ENCODE assay signal across 19 cellular contexts in the genomic region with DNA sequence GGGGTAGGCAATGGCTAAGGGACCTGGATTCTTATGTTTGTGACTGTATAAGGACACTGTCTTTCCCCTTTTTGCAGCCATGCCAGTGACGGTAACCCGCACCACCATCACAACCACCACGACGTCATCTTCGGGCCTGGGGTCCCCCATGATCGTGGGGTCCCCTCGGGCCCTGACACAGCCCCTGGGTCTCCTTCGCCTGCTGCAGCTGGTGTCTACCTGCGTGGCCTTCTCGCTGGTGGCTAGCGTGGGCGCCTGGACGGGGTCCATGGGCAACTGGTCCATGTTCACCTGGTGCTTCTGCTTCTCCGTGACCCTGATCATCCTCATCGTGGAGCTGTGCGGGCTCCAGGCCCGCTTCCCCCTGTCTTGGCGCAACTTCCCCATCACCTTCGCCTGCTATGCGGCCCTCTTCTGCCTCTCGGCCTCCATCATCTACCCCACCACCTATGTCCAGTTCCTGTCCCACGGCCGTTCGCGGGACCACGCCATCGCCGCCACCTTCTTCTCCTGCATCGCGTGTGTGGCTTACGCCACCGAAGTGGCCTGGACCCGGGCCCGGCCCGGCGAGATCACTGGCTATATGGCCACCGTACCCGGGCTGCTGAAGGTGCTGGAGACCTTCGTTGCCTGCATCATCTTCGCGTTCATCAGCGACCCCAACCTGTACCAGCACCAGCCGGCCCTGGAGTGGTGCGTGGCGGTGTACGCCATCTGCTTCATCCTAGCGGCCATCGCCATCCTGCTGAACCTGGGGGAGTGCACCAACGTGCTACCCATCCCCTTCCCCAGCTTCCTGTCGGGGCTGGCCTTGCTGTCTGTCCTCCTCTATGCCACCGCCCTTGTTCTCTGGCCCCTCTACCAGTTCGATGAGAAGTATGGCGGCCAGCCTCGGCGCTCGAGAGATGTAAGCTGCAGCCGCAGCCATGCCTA. TPM values are rescaled to one million over a fixed set of nuclear protein-coding genes. Genes with fewer than 3 reads are reported as not detected.
DNase-seq lines count a peak whose midpoint lies in the region; ATAC-seq and TF ChIP-seq lines count a peak whose summit lies in the region.
"Had no signal": no experiment of that assay in that cellular context is flagged by ENCODE, and none has a peak within 500 bp of the region (broad histone marks: within the 10 kb centered on the region; RNA-seq: fewer than 3 reads in every experiment).

No MANE protein-coding gene starts in this region.

- DNase-seq in activated CD4-positive, alpha-beta T cell treated with anti-CD3 and anti-CD28 coated beads, Interleukin-2, amount 50 U/mL, for 1 hour, result peak; percentile 21
- no peak for DNase-seq in activated CD4-positive, alpha-beta T cell treated with anti-CD3 and anti-CD28 coated beads for 1 hour
- no peak for DNase-seq in IMR-90
- peak; percentile 86 for DNase-seq in chondrocyte (ENCODE audit: low spot score)
- DNase-seq in posterior vena cava (ENCODE audit: low spot score), result peak; percentile 82
- DNase-seq in HK-2 (ENCODE audit: unreplicated experiment), result no peak
- DNase-seq in SIG-M5 treated with dmso at 0.1 percent for 504 hours (lab: John Stamatoyannopoulos, UW; ENCODE audit: unreplicated experiment), result no peak
- no peak for DNase-seq in NOMO-1 treated with DMSO at 0.1 percent for 48 hours (lab: John Stamatoyannopoulos, UW; ENCODE audit: unreplicated experiment)
- DNase-seq: activated B cell treated with CpG ODN at 0.5 μM for 24 hours, Kasumi-1, NCI-H2029, NCI-H774, SHP77, tibial artery had no signal

- H3K36me3 ChIP-seq in IMR-90 (ENCODE audit: control insufficient read depth, insufficient read depth, low read length), result peaks cover 44% of the 10 kb centered on the region
- H3K36me3 ChIP-seq: ovary had no signal

- CTCF ChIA-PET in IMR-90 (lab: Yijun Ruan, JAX), result interaction anchor here (0.6 to 0.7 kb wide), 2 partner anchors 22 to 158 kb away, joined by 3 to 4 read pairs; no protein-coding TSS in a partner anchor

- peaks cover 64% of the 10 kb centered on the region for H4K20me1 ChIP-seq in IMR-90 (ENCODE audit: insufficient read depth, low read length)

- ATAC-seq in IMR-90 (ENCODE audit: low read depth), result no peak

- TF ChIP-seq CTCF in IMR-90 (conservative IDR thresholded peaks at IDR 0.05; ENCODE audit: low read depth, low read length) (no peak), chondrocyte (IDR thresholded peaks at IDR 0.05) (no peak)

- H3K27ac Mint-ChIP-seq in chondrocyte (ENCODE audit: unreplicated experiment), result peak overlapping the region; percentile 49

- no peak for TF ChIP-seq POLR2A in IMR-90 (IDR thresholded peaks at IDR 0.05; ENCODE audit: low read depth, low read length)

- H3K4me2 ChIP-seq in IMR-90 (ENCODE audit: low read depth, low read length), result no peak overlapping the region

- BruUV-seq in IMR-90 (replicated peaks; lab: Mats Ljungman, UMichigan), result TSS peak; percentile 60

- no peak overlapping the region for H3K4me3 ChIP-seq in IMR-90 (ENCODE audit: insufficient read depth, low read depth, low read length)
- H3K4me3 ChIP-seq: ovary, tibial artery had no signal

- no peak overlapping the region for H2AK5ac ChIP-seq in IMR-90 (ENCODE audit: low read depth, low read length)

- H3K9me1 ChIP-seq in IMR-90 (ENCODE audit: insufficient read depth, low read length), result peaks cover 8% of the 10 kb centered on the region

- H2BK5ac ChIP-seq in IMR-90 (ENCODE audit: low read depth, low read length, poor library complexity, severe bottlenecking), result no peak overlapping the region

- no peak overlapping the region for H3K4me3 Mint-ChIP-seq in chondrocyte (ENCODE audit: unreplicated experiment)
- H3K4me3 Mint-ChIP-seq: activated B cell treated with CpG ODN at 0.5 μM for 24 hours had no signal

- peak overlapping the region; percentile 43 for H2AFZ ChIP-seq in IMR-90 (replicated peaks; ENCODE audit: low read length, poor library complexity)

- no peak overlapping the region for H3K56ac ChIP-seq in IMR-90 (ENCODE audit: extremely low read depth, insufficient read depth, low read length)

- peaks cover under 1% of the 10 kb centered on the region; the same call in 1 of the 2 replicates for H3K4me1 ChIP-seq in IMR-90 (ENCODE audit: control insufficient read depth, insufficient read depth, low read length)

- no peak overlapping the region for H3K23ac ChIP-seq in IMR-90 (ENCODE audit: low read depth, low read length)

- dilution Hi-C loops in IMR-90 (cut with HindIII; ENCODE audit: low sequenced_read_pairs, unreplicated experiment), result no loop called here

- no peak overlapping the region for H2BK20ac ChIP-seq in IMR-90 (ENCODE audit: low read depth, low read length)

- 96% methylated on average over 40 of the region's 57 CpGs; no CpG with 5 or more reads in 1 of the 2 experiments for WGBS in IMR-90 (ENCODE audit: extremely low coverage in 2 of 2, insufficient read length in 1 of 2), 2 experiments

- no peak overlapping the region for H3K14ac ChIP-seq in IMR-90 (replicated peaks; ENCODE audit: low read depth, low read length)

- in situ Hi-C loops in IMR-90 (cut with MboI; ENCODE audit: low sequenced_read_pairs), result loop anchor here (10.0 kb wide), 1 partner anchor 581 kb away; no protein-coding TSS in a partner anchor

- no peak for TF ChIP-seq RAD21 in IMR-90 (IDR thresholded peaks at IDR 0.05; ENCODE audit: low read length)

- H3K27me3 ChIP-seq in IMR-90 (ENCODE audit: control insufficient read depth, insufficient read depth, low read length), result no peaks in the 10 kb centered on the region
- H3K27me3 ChIP-seq: ovary had no signal

- H3K9ac ChIP-seq in IMR-90 (ENCODE audit: low read depth, low read length), result no peak overlapping the region

- H3K18ac ChIP-seq in IMR-90 (ENCODE audit: low read depth, low read length), result no peak overlapping the region

- peaks cover 13 to 53% of the 10 kb centered on the region in 2 experiments for H3K79me1 ChIP-seq in IMR-90 (ENCODE audit: low read depth in 1 of 2, low read length in 2 of 2)

- H4K8ac ChIP-seq in IMR-90 (ENCODE audit: low read depth in 2 of 2, low read length in 2 of 2), result no peak overlapping the region

- POLR2A ChIA-PET in IMR-90 (lab: Charles Lee; ENCODE audit: unreplicated experiment), result interaction anchor here (0.6 kb wide), 2 partner anchors 10 to 1502 kb away, joined by 3 read pairs; no protein-coding TSS in a partner anchor

- no peak overlapping the region for H3K27ac ChIP-seq in IMR-90 (ENCODE audit: insufficient read depth, low read length)
- H3K27ac ChIP-seq: ovary, tibial artery had no signal

- H2BK120ac ChIP-seq in IMR-90 (ENCODE audit: low read depth, low read length), result no peak overlapping the region

- H3K9me3 ChIP-seq in IMR-90 (ENCODE audit: control insufficient read depth, insufficient read depth, low read length), result no peaks in the 10 kb centered on the region
- H3K9me3 ChIP-seq: ovary, tibial artery had no signal

- H2BK15ac ChIP-seq in IMR-90 (ENCODE audit: low read depth, low read length), result no peak overlapping the region

- no peaks in the 10 kb centered on the region for H3K27me3 Mint-ChIP-seq in chondrocyte (ENCODE audit: low read depth)

- H3K9me3 Mint-ChIP-seq in chondrocyte (ENCODE audit: low read depth), result no peaks in the 10 kb centered on the region
- H3K9me3 Mint-ChIP-seq: activated B cell treated with CpG ODN at 0.5 μM for 24 hours had no signal

- H3K4ac ChIP-seq in IMR-90 (ENCODE audit: low read depth, low read length), result no peak overlapping the region

- intact Hi-C loops in IMR-90 (cut with micrococcal nuclease) (no loop called here), posterior vena cava (cut with DNase I) (no loop called here)

- no peak overlapping the region for H4K91ac ChIP-seq in IMR-90 (ENCODE audit: insufficient read depth, low read depth, low read length)

- no peak overlapping the region for H4K5ac ChIP-seq in IMR-90 (ENCODE audit: low read depth, low read length)

- peaks cover 44% of the 10 kb centered on the region for H3K4me1 Mint-ChIP-seq in chondrocyte (ENCODE audit: low read depth)

- peak overlapping the region; percentile 5 for H2AK9ac ChIP-seq in IMR-90 (replicated peaks; ENCODE audit: low read depth, low read length, poor library complexity)

- peaks cover 34% of the 10 kb centered on the region for H3K36me3 Mint-ChIP-seq in chondrocyte (ENCODE audit: low read depth)

TF ChIP-seq in IMR-90, 13 proteins besides CTCF, POLR2A, EP300 and RAD21 (continues in another document):
- TF ChIP-seq SMC3 (IDR thresholded peaks at IDR 0.05; ENCODE audit: low read depth, low read length), result no peak
- no peak for TF ChIP-seq MAZ (IDR thresholded peaks at IDR 0.05; ENCODE audit: borderline replicate concordance, low read depth, low read length)
- no peak for TF ChIP-seq CHD1 (IDR thresholded peaks at IDR 0.05; ENCODE audit: low read depth, low read length)
- TF ChIP-seq, protein P1, sequence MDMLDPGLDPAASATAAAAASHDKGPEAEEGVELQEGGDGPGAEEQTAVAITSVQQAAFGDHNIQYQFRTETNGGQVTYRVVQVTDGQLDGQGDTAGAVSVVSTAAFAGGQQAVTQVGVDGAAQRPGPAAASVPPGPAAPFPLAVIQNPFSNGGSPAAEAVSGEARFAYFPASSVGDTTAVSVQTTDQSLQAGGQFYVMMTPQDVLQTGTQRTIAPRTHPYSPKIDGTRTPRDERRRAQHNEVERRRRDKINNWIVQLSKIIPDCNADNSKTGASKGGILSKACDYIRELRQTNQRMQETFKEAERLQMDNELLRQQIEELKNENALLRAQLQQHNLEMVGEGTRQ (IDR thresholded peaks at IDR 0.05; ENCODE audit: low read depth, low read length), result no peak

RNA-seq across cellular contexts. Expression of gene MYADM, which starts 6.0 kb away (rescaled TPM):
- total RNA-seq in IMR-90 (2012; rRNA removed) (4.8 and 5.3 TPM in 2 replicates), chondrocyte (184 to 293 TPM (median 292 TPM) in 3 replicates), posterior vena cava (100 to 1,000 TPM; 360 to 372 TPM)
- polyA plus RNA-seq in IMR-90 (2012; rRNA removed), result 96.1 and 112 TPM in 2 replicates
- polyA plus RNA-seq in IMR-90 (2012; cell fraction: cytosol; rRNA removed), result 53.9 and 155 TPM in 2 replicates
- polyA plus RNA-seq in IMR-90 (2012; cell fraction: nucleus; rRNA removed; ENCODE audit: low replicate concordance), result 67.8 and 150 TPM in 2 replicates

RNA-seq across cellular contexts. Expression of gene PRKCG, which starts 8.3 kb away (rescaled TPM):
- not detected in 2 replicates for total RNA-seq in IMR-90 (2012; rRNA removed)
- 0.04 TPM in 1 of 2 replicates, not detected in the other for polyA plus RNA-seq in IMR-90 (2012; rRNA removed)
- 0.01 and 0.04 TPM in 2 replicates for polyA plus RNA-seq in IMR-90 (2012; cell fraction: cytosol; rRNA removed)
- polyA plus RNA-seq in IMR-90 (2012; cell fraction: nucleus; rRNA removed; ENCODE audit: low replicate concordance), result 0.28 and 0.65 TPM in 2 replicates
- total RNA-seq in chondrocyte, result 0.15 to 0.56 TPM in 2 of 3 replicates, not detected in the other
- under 1 TPM in 1 of 2 donors, not detected in 1; 0.48 TPM for total RNA-seq in posterior vena cava
- total RNA-seq: activated B cell treated with CpG ODN at 0.5 μM for 24 hours, fibroblast of lung had no signal
- polyA plus RNA-seq: fibroblast of lung, liver had no signal

RNA-seq across cellular contexts. Expression of gene CACNG7, which starts 35.4 kb away (rescaled TPM):
- total RNA-seq in IMR-90 (2012; rRNA removed) (under 0.01 and 0.36 TPM in 2 replicates), chondrocyte (not detected in 3 replicates), posterior vena cava (not detected)
- 6.7 and 7.7 TPM in 2 replicates for polyA plus RNA-seq in IMR-90 (2012; rRNA removed)
- polyA plus RNA-seq in IMR-90 (2012; cell fraction: cytosol; rRNA removed), result 3.6 and 10.9 TPM in 2 replicates
- 9.8 and 16.2 TPM in 2 replicates for polyA plus RNA-seq in IMR-90 (2012; cell fraction: nucleus; rRNA removed; ENCODE audit: low replicate concordance)
- total RNA-seq: A673, activated B cell treated with CpG ODN at 0.5 μM for 24 hours, liver, ovary had no signal
- polyA plus RNA-seq: adipose tissue, liver had no signal

RNA-seq across cellular contexts. Expression of gene NLRP12, which starts 49.6 kb away (rescaled TPM):
- total RNA-seq in IMR-90 (2012; rRNA removed), result not detected in 2 replicates
- not detected in 2 replicates for polyA plus RNA-seq in IMR-90 (2012; rRNA removed)
- polyA plus RNA-seq in IMR-90 (2012; cell fraction: cytosol; rRNA removed), result 0.06 TPM in 1 of 2 replicates, not detected in the other
- not detected in 2 replicates for polyA plus RNA-seq in IMR-90 (2012; cell fraction: nucleus; rRNA removed; ENCODE audit: low replicate concordance)
- not detected in 3 replicates for total RNA-seq in chondrocyte
- total RNA-seq in posterior vena cava, result 1 to 10 TPM; 1.8 to 2.0 TPM
- total RNA-seq: A673, activated B cell treated with CpG ODN at 0.5 μM for 24 hours, fibroblast of lung had no signal
- polyA plus RNA-seq: fibroblast of lung had no signal

Comparison
In these comparisons a context has a peak if more than half of its experiments do, and no peak if none do; other contexts are left out.
1. DNase-seq: peak in activated CD4-positive, alpha-beta T cell treated with anti-CD3 and anti-CD28 coated beads, Interleukin-2, amount 50 U/mL, for 1 hour (single experiment), chondrocyte (single experiment) and posterior vena cava (single experiment); none in activated CD4-positive, alpha-beta T cell treated with anti-CD3 and anti-CD28 coated beads for 1 hour (single experiment), IMR-90 (single experiment), HK-2 (single experiment), SIG-M5 treated with dmso at 0.1 percent for 504 hours (single experiment) and NOMO-1 treated with DMSO at 0.1 percent for 48 hours (single experiment).
2. RNA of gene MYADM, which starts 6.0 kb away (total RNA-seq): 360 to 372 TPM in posterior vena cava and 184 to 293 TPM in chondrocyte; 4.8 to 5.3 TPM in IMR-90; every median in the first group is over 10 times any median in the second.